Comparison of ENCODE assay signal across 20 cellular contexts in the genomic region with DNA sequence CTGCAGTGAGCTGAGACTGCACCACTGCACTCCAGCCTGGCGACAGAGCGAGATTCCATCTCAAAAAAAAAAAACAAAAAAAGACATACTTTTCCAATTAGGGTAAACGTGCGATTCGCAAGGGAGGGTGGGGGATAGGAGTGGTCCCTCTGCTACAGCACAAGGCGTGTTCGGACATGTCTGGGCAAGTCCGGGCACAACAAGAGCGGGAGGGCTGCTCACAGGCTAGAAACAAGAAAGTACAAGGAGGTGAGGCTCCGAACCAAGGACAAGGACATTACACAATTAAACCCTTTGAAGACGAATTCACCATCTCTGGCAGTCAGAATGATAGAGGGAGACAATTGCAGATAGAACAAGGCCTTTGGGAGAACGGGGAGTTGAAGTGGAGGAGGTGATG. TPM values are rescaled to one million over a fixed set of nuclear protein-coding genes. Genes with fewer than 3 reads are reported as not detected.
DNase-seq lines count a peak whose midpoint lies in the region; ATAC-seq and TF ChIP-seq lines count a peak whose summit lies in the region.
"Had no signal": no experiment of that assay in that cellular context is flagged by ENCODE, and none has a peak within 500 bp of the region (broad histone marks: within the 10 kb centered on the region; RNA-seq: fewer than 3 reads in every experiment).

No MANE protein-coding gene starts in this region.

- peak overlapping the region; percentile 86 for H3K27ac Mint-ChIP-seq in endothelial cell (ENCODE audit: unreplicated experiment)
- H3K27ac Mint-ChIP-seq: activated CD8-positive, alpha-beta T cell treated with anti-CD3 and anti-CD28 coated beads for 36 hours; activated T-helper 17 cell treated with anti-CD3 and anti-CD28 coated beads, Interleukin-2, amount 50 U/mL, for 72 hours; CD8-positive, alpha-beta T cell; T-cell had no signal

- H4K20me1 ChIP-seq in smooth muscle cell (ENCODE audit: low read depth) = no peaks in the 10 kb centered on the region

- no peaks in the 10 kb centered on the region for H3K27me3 ChIP-seq in HUES6 (ENCODE audit: control insufficient read depth, insufficient read depth, low read length)
- H3K27me3 ChIP-seq in smooth muscle cell (ENCODE audit: low read depth) = no peaks in the 10 kb centered on the region
- H3K27me3 ChIP-seq in effector memory CD4-positive, alpha-beta T cell (replicated peaks; ENCODE audit: control insufficient read depth, insufficient read depth, low read length, poor library complexity, severe bottlenecking) = no peaks in the 10 kb centered on the region
- H3K27me3 ChIP-seq in brain microvascular endothelial cell (replicated peaks) = no peaks in the 10 kb centered on the region
- H3K27me3 ChIP-seq: neutrophil, stomach had no signal

- H3K36me3 Mint-ChIP-seq in endothelial cell (ENCODE audit: low read depth, unreplicated experiment) = no peaks in the 10 kb centered on the region
- H3K36me3 Mint-ChIP-seq: CD8-positive, alpha-beta T cell; T-cell had no signal

- DNase-seq in activated CD8-positive, alpha-beta memory T cell treated with anti-CD3 and anti-CD28 coated beads for 24 hours = peak; percentile 21
- DNase-seq in activated CD8-positive, alpha-beta memory T cell treated with anti-CD3 and anti-CD28 coated beads, Interleukin-2, amount 50 U/mL, for 4 hours = no peak
- no peak for DNase-seq in endothelial cell (ENCODE audit: low spot score)
- DNase-seq in smooth muscle cell (lab: John Stamatoyannopoulos, UW; ENCODE audit: unreplicated experiment) = no peak
- no peak for DNase-seq in effector memory CD4-positive, alpha-beta T cell
- no peak for DNase-seq in brain microvascular endothelial cell
- DNase-seq: activated CD8-positive, alpha-beta T cell treated with anti-CD3 and anti-CD28 coated beads for 36 hours; amniotic stem cell; CD8-positive, alpha-beta T cell; cerebellar nuclear complex; hypothalamus; midbrain; retina; stomach; T-cell had no signal

- H3K9me3 Mint-ChIP-seq in endothelial cell (ENCODE audit: unreplicated experiment) = no peaks in the 10 kb centered on the region
- H3K9me3 Mint-ChIP-seq: activated CD8-positive, alpha-beta T cell treated with anti-CD3 and anti-CD28 coated beads for 36 hours; activated T-helper 17 cell treated with anti-CD3 and anti-CD28 coated beads, Interleukin-2, amount 50 U/mL, for 72 hours; CD8-positive, alpha-beta T cell; T-cell had no signal

- peaks cover 8% of the 10 kb centered on the region for H3K4me1 Mint-ChIP-seq in endothelial cell (ENCODE audit: unreplicated experiment)
- H3K4me1 Mint-ChIP-seq: activated T-helper 17 cell treated with anti-CD3 and anti-CD28 coated beads, Interleukin-2, amount 50 U/mL, for 72 hours; T-cell had no signal

- H3K4me1 ChIP-seq in HUES6 (ENCODE audit: control insufficient read depth, insufficient read depth, low read length) (no peaks in the 10 kb centered on the region), smooth muscle cell (ENCODE audit: low read depth) (no peaks in the 10 kb centered on the region)
- H3K4me1 ChIP-seq in effector memory CD4-positive, alpha-beta T cell (ENCODE audit: control insufficient read depth, insufficient read depth, low read length, poor library complexity, severe bottlenecking) = no peaks in the 10 kb centered on the region
- H3K4me1 ChIP-seq: stomach had no signal

- WGBS in smooth muscle cell (ENCODE audit: low lambda C conversion rate) = 93% methylated on average over 12 of the region's 12 CpGs

- H3K27me3 Mint-ChIP-seq in endothelial cell (ENCODE audit: unreplicated experiment) = peaks cover 3% of the 10 kb centered on the region
- H3K27me3 Mint-ChIP-seq: activated CD8-positive, alpha-beta T cell treated with anti-CD3 and anti-CD28 coated beads for 36 hours; activated T-helper 17 cell treated with anti-CD3 and anti-CD28 coated beads, Interleukin-2, amount 50 U/mL, for 72 hours; T-cell had no signal

- no peak for TF ChIP-seq CTCF in endothelial cell (IDR thresholded peaks at IDR 0.05; ENCODE audit: unreplicated experiment)
- no peak for TF ChIP-seq CTCF in smooth muscle cell (IDR thresholded peaks at IDR 0.05; ENCODE audit: borderline replicate concordance, insufficient read depth, poor library complexity, severe bottlenecking)
- TF ChIP-seq CTCF in brain microvascular endothelial cell (IDR thresholded peaks at IDR 0.05; ENCODE audit: low read depth, low read length, missing control alignments) = no peak

- H3K4me2 ChIP-seq in smooth muscle cell = no peak overlapping the region

- in situ Hi-C loops in brain microvascular endothelial cell (cut with HindIII; ENCODE audit: low pct_ligation_motif_present, low sequenced_read_pairs) = no loop called here

- H3K9ac ChIP-seq in HUES6 (ENCODE audit: low read length) (no peak overlapping the region), smooth muscle cell (ENCODE audit: low read depth) (no peak overlapping the region)

- no peak overlapping the region for H3K4me3 Mint-ChIP-seq in endothelial cell (ENCODE audit: unreplicated experiment)
- H3K4me3 Mint-ChIP-seq: activated CD8-positive, alpha-beta T cell treated with anti-CD3 and anti-CD28 coated beads for 36 hours; activated T-helper 17 cell treated with anti-CD3 and anti-CD28 coated beads, Interleukin-2, amount 50 U/mL, for 72 hours; CD8-positive, alpha-beta T cell; T-cell had no signal

- H3K9me3 ChIP-seq in HUES6 (ENCODE audit: control insufficient read depth, insufficient read depth, low read depth, low read length) = no peaks in the 10 kb centered on the region; the same call in 1 of the 2 replicates
- no peaks in the 10 kb centered on the region for H3K9me3 ChIP-seq in smooth muscle cell (replicated peaks; ENCODE audit: low read depth)
- no peaks in the 10 kb centered on the region for H3K9me3 ChIP-seq in effector memory CD4-positive, alpha-beta T cell (ENCODE audit: control insufficient read depth, low read length)
- H3K9me3 ChIP-seq: neutrophil, stomach had no signal

- no peak for ATAC-seq in HG03196 (IDR thresholded peaks at IDR 0.05; ENCODE audit: unreplicated experiment)
- ATAC-seq: activated T-helper 17 cell treated with anti-CD3 and anti-CD28 coated beads, Interleukin-2, amount 50 U/mL, for 72 hours; CD8-positive, alpha-beta T cell; T-cell had no signal

- no peaks in the 10 kb centered on the region for H3F3A ChIP-seq in smooth muscle cell (ENCODE audit: low read depth)

- H3K4me3 ChIP-seq in HUES6 (ENCODE audit: low read depth, low read length) = no peak overlapping the region
- H3K4me3 ChIP-seq in smooth muscle cell = no peak overlapping the region
- no peak overlapping the region for H3K4me3 ChIP-seq in effector memory CD4-positive, alpha-beta T cell (ENCODE audit: insufficient read depth, low read depth, low read length, poor library complexity, severe bottlenecking)
- no peak overlapping the region for H3K4me3 ChIP-seq in brain microvascular endothelial cell (ENCODE audit: low read depth, low read length)
- H3K4me3 ChIP-seq: stomach had no signal

- H3K27ac ChIP-seq in HUES6 (ENCODE audit: low read depth, low read length) = peak overlapping the region; percentile 55
- H3K27ac ChIP-seq in smooth muscle cell (ENCODE audit: low read depth) = no peak overlapping the region
- H3K27ac ChIP-seq in effector memory CD4-positive, alpha-beta T cell (ENCODE audit: insufficient read depth, low read length, poor library complexity, severe bottlenecking) = no peak overlapping the region
- no peak overlapping the region for H3K27ac ChIP-seq in brain microvascular endothelial cell
- H3K27ac ChIP-seq: neutrophil, stomach had no signal

- H2AFZ ChIP-seq in smooth muscle cell (ENCODE audit: low read depth) = peak overlapping the region; percentile 72

- H3K79me2 ChIP-seq in smooth muscle cell (ENCODE audit: low read depth) = no peaks in the 10 kb centered on the region

- H3K36me3 ChIP-seq in HUES6 (ENCODE audit: control insufficient read depth, insufficient read depth, low read length) (no peaks in the 10 kb centered on the region), smooth muscle cell (ENCODE audit: low read depth) (no peaks in the 10 kb centered on the region), brain microvascular endothelial cell (replicated peaks) (no peaks in the 10 kb centered on the region)
- no peaks in the 10 kb centered on the region for H3K36me3 ChIP-seq in effector memory CD4-positive, alpha-beta T cell (ENCODE audit: control insufficient read depth, insufficient read depth, low read length)
- H3K36me3 ChIP-seq: neutrophil, stomach had no signal

RNA-seq across cellular contexts. Expression of gene BCL2A1, which starts 32.2 kb away (rescaled TPM):
- total RNA-seq in endothelial cell (ENCODE audit: unreplicated experiment) = 2.1 TPM
- total RNA-seq in smooth muscle cell = 18.2 and 21.1 TPM in 2 replicates
- 13.4 and 14.3 TPM in 2 replicates for polyA plus RNA-seq in smooth muscle cell
- total RNA-seq: fibroblast of villous mesenchyme had no signal

RNA-seq across cellular contexts. Expression of gene ZFAND6, which starts 56.3 kb away (rescaled TPM):
- total RNA-seq in endothelial cell (ENCODE audit: unreplicated experiment) (77.3 TPM), smooth muscle cell (144 and 165 TPM in 2 replicates)
- polyA plus RNA-seq in smooth muscle cell = 78.4 and 81.9 TPM in 2 replicates
